ENCODE assay signal across 27 cellular contexts in the genomic region with DNA sequence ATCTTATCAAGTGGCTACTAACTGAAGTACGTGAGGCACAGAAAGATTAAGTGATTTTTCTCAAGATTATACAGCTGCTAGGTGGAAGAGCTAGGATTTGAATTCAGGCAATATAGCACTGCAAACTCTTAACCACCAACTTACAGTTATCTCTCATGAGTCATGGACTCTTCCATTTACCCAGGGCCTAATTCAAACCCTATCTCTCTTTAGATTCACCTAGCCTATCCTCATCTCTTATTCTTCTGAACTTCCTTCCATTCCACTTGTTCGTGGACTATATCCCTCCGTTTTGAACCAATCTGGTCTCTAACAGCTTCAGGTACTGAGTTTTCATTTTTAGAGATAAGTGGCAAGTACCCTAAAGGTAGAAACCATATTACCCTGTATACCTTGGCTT.
DNase-seq lines count a peak whose midpoint lies in the region; ATAC-seq, FAIRE-seq and TF ChIP-seq lines count a peak whose summit lies in the region.
"Had no signal": no experiment of that assay in that cellular context is flagged by ENCODE, and none has a peak within 500 bp of the region (broad histone marks: within the 10 kb centered on the region; RNA-seq: fewer than 3 reads in every experiment).

No MANE protein-coding gene starts in this region.

- no peaks in the 10 kb centered on the region for H3K9me1 ChIP-seq in K562 (ENCODE audit: control insufficient read depth, insufficient read depth, low read length)

- TF ChIP-seq POLR2A in GM12892 (IDR thresholded peaks at IDR 0.05; ENCODE audit: low read depth, low read length), result no peak
- TF ChIP-seq POLR2A in K562 (conservative IDR thresholded peaks at IDR 0.05), result no peak

- TF ChIP-seq RAD21 in K562 (CRISPR knock-in tag; conservative IDR thresholded peaks at IDR 0.05 in 1 of 2, IDR thresholded peaks at IDR 0.05 in 1 of 2), result no peak

- no peaks in the 10 kb centered on the region for H3K9me3 ChIP-seq in K562 (replicated peaks; ENCODE audit: control insufficient read depth, insufficient read depth, low read depth, low read length)
- H3K9me3 ChIP-seq: BE2C had no signal

- no TSS peak for BruUV-seq in K562 (replicated peaks; lab: Mats Ljungman, UMichigan)

- no peaks in the 10 kb centered on the region for H3K4me1 Mint-ChIP-seq in activated CD8-positive, alpha-beta T cell treated with anti-CD3 and anti-CD28 coated beads for 36 hours (ENCODE audit: low read depth)
- H3K4me1 Mint-ChIP-seq: CD8-positive, alpha-beta memory T cell; GM23338; IgD-negative memory B cell had no signal

- no peak overlapping the region for H3K4me3 ChIP-seq in K562
- H3K4me3 ChIP-seq: GM23338 had no signal

- H3K27me3 Mint-ChIP-seq in activated CD8-positive, alpha-beta T cell treated with anti-CD3 and anti-CD28 coated beads for 36 hours, result no peaks in the 10 kb centered on the region
- H3K27me3 Mint-ChIP-seq: CD4-positive, CD25-positive, alpha-beta regulatory T cell; CD8-positive, alpha-beta memory T cell; IgD-negative memory B cell had no signal

- peaks cover 1% of the 10 kb centered on the region for H3K9me3 Mint-ChIP-seq in activated CD8-positive, alpha-beta T cell treated with anti-CD3 and anti-CD28 coated beads for 36 hours
- H3K9me3 Mint-ChIP-seq: GM23338, HFFc6 had no signal

- no peak overlapping the region for H3K4me2 ChIP-seq in K562 (ENCODE audit: insufficient read depth, low read length)
- H3K4me2 ChIP-seq: GM23338 had no signal

- H3K4me3 Mint-ChIP-seq in activated CD8-positive, alpha-beta T cell treated with anti-CD3 and anti-CD28 coated beads for 36 hours, result no peak overlapping the region
- H3K4me3 Mint-ChIP-seq: CD4-positive, CD25-positive, alpha-beta regulatory T cell; CD8-positive, alpha-beta memory T cell; GM23338; HFFc6; IgD-negative memory B cell had no signal

- no peak overlapping the region for H3K27ac Mint-ChIP-seq in activated CD8-positive, alpha-beta T cell treated with anti-CD3 and anti-CD28 coated beads for 36 hours
- H3K27ac Mint-ChIP-seq: CD4-positive, CD25-positive, alpha-beta regulatory T cell; GM23338; HFFc6; IgD-negative memory B cell had no signal

- no peak overlapping the region for H3K27ac ChIP-seq in K562 (ENCODE audit: extremely low read depth, low read depth, low read length)

- H3K4me1 ChIP-seq in K562 (replicated peaks in 1 of 2; ENCODE audit: control insufficient read depth in 2 of 2, insufficient read depth in 2 of 2, low read length in 2 of 2), result no peaks in the 10 kb centered on the region
- H3K4me1 ChIP-seq: BE2C had no signal

- TF ChIP-seq EP300 in K562 (IDR thresholded peaks at IDR 0.05; ENCODE audit: low read length), result no peak

- H3K36me3 Mint-ChIP-seq in activated CD8-positive, alpha-beta T cell treated with anti-CD3 and anti-CD28 coated beads for 36 hours (ENCODE audit: low read depth), result peaks cover 44% of the 10 kb centered on the region

- peak; percentile 42; the same call in 2 of the 3 replicates for ATAC-seq in K562
- ATAC-seq in activated CD8-positive, alpha-beta T cell treated with anti-CD3 and anti-CD28 coated beads for 36 hours, result no peak
- ATAC-seq in GM21381 (IDR thresholded peaks at IDR 0.05; ENCODE audit: unreplicated experiment), result no peak
- no peak for ATAC-seq in HG03439 (IDR thresholded peaks at IDR 0.05; ENCODE audit: unreplicated experiment)
- ATAC-seq: GM23338 had no signal

- H4K20me1 ChIP-seq in K562 (replicated peaks; ENCODE audit: control insufficient read depth, insufficient read depth, low read length), result no peaks in the 10 kb centered on the region

- in situ Hi-C loops in K562 (cut with MboI), result no loop called here

- peaks cover 16% of the 10 kb centered on the region; the same call in 2 of the 3 replicates for H3K36me3 ChIP-seq in K562 (ENCODE audit: control insufficient read depth, insufficient read depth, low read length)
- H3K36me3 ChIP-seq: BE2C had no signal

- intact Hi-C loops in K562 (cut with micrococcal nuclease), result no loop called here
- intact Hi-C loops in activated CD8-positive, alpha-beta T cell treated with anti-CD3 and anti-CD28 coated beads for 36 hours (cut with micrococcal nuclease), result no loop called here

- CTCF ChIA-PET in K562 (lab: Yijun Ruan, JAX; ENCODE audit: low intra/inter-chr PET ratio), result no interaction called here
- CTCF ChIA-PET in activated CD8-positive, alpha-beta T cell treated with anti-CD3 and anti-CD28 coated beads for 36 hours (lab: Charles Lee), result no interaction called here

- TF ChIP-seq CTCF in K562 (IDR thresholded peaks at IDR 0.05 in 2 of 3, conservative IDR thresholded peaks at IDR 0.05 in 1 of 3; ENCODE audit: insufficient read depth in 2 of 3, low read depth in 1 of 3, low read length in 3 of 3), result no peak
- no peak for TF ChIP-seq CTCF in activated CD8-positive, alpha-beta T cell treated with anti-CD3 and anti-CD28 coated beads for 36 hours (IDR thresholded peaks at IDR 0.05)

- H3K9ac ChIP-seq in K562 (ENCODE audit: insufficient read depth in 1 of 2, low read depth in 2 of 2, low read length in 2 of 2), result no peak overlapping the region

- FAIRE-seq in GM12892 (lab: Jason Lieb, UNC), result peak; percentile 30
- FAIRE-seq in GM19239 (lab: Jason Lieb, UNC), result peak; percentile 26
- FAIRE-seq in K562 (lab: Jason Lieb, UNC), result no peak
- FAIRE-seq: A204.1, GM18507, H54, HTR-8/SVneo had no signal

- H3K27me3 ChIP-seq in K562 (ENCODE audit: control insufficient read depth in 2 of 2, insufficient read depth in 2 of 2, low read length in 2 of 2), result no peaks in the 10 kb centered on the region
- H3K27me3 ChIP-seq: BE2C had no signal

- DNase-seq in GM12892 (ENCODE audit: insufficient read length) (no peak), GM19239 (ENCODE audit: insufficient read length, low spot score) (no peak), NCI-H226 (peak; percentile 12), K562 (ENCODE audit: extremely low read depth in 1 of 4, low spot score in 3 of 4) (no peak), NCI-H748 treated with DMSO at 0.1 percent for 48 hours (lab: John Stamatoyannopoulos, UW) (no peak)
- DNase-seq in activated CD8-positive, alpha-beta T cell treated with anti-CD3 and anti-CD28 coated beads for 36 hours, result no peak
- DNase-seq: ACHN; BE2C; C1 segment of cervical spinal cord; CD4-positive, CD25-positive, alpha-beta regulatory T cell; CD8-positive, alpha-beta memory T cell; COR-L47; DMS 273 treated with DMSO at 0.1 percent for 48 hours; DMS53; DND-41; EL; HCEC 1CT; HFFc6; KG1 had no signal

- WGBS in K562 (ENCODE audit: insufficient coverage, low coverage, missing lambda C conversion rate), result 72% methylated on average over 3 of the region's 3 CpGs

- POLR2A ChIA-PET in K562 (lab: Yijun Ruan, JAX), result no interaction called here
- POLR2A ChIA-PET in activated CD8-positive, alpha-beta T cell treated with anti-CD3 and anti-CD28 coated beads for 36 hours (lab: Charles Lee), result no interaction called here

- H2AFZ ChIP-seq in K562 (ENCODE audit: low read depth, low read length), result no peak overlapping the region
- H2AFZ ChIP-seq: GM23338 had no signal

- no peaks in the 10 kb centered on the region for H3K79me2 ChIP-seq in K562 (ENCODE audit: control insufficient read depth, insufficient read depth, low read length)

TF ChIP-seq in K562, 482 proteins besides CTCF, POLR2A, EP300 and RAD21:
- TF ChIP-seq FOSL1 (tag; conservative IDR thresholded peaks at IDR 0.05) (peak; percentile 74), PRDM10 (IDR thresholded peaks at IDR 0.05; ENCODE audit: partially characterized antibody) (peak; percentile 95), MAFK (IDR thresholded peaks at IDR 0.05; ENCODE audit: low read length) (no peak)
TF ChIP-seq in K562: peak in this region for 2.
